In genomic region chr4:127856485-127857447, GRCh38 we compare ENCODE assay signal across 1 cellular context.
A peak's percentile ranks its signal among the peaks of the same experiment; 100 is the strongest.
TF ChIP-seq lines count a peak whose summit lies in the region.

No MANE protein-coding gene starts in this region.

TF ChIP-seq in GM12878, 131 proteins besides CTCF, POLR2A, EP300 and RAD21 (continued from another document):
- TF ChIP-seq IRF5 (IDR thresholded peaks at IDR 0.05; ENCODE audit: borderline replicate concordance): no peak
- no peak for TF ChIP-seq SRF (IDR thresholded peaks at IDR 0.05; ENCODE audit: low read depth in 2 of 2, low read length in 2 of 2)
- peak; percentile 57; the same call in 1 of the 2 replicates for TF ChIP-seq SMARCA5 (IDR thresholded peaks at IDR 0.05)
- peak; percentile 34; the same call in 1 of the 2 replicates for TF ChIP-seq LARP7 (IDR thresholded peaks at IDR 0.05)
- no peak for TF ChIP-seq HCFC1 (IDR thresholded peaks at IDR 0.05; ENCODE audit: low read length)
- no peak for TF ChIP-seq RCOR1 (conservative IDR thresholded peaks at IDR 0.05; ENCODE audit: low read depth, low read length)
- no peak for TF ChIP-seq TCF3 (IDR thresholded peaks at IDR 0.05; ENCODE audit: borderline replicate concordance, insufficient read depth, low read depth, low read length)
- TF ChIP-seq CBX3 (IDR thresholded peaks at IDR 0.05; ENCODE audit: borderline replicate concordance, low read depth): no peak
- no peak for TF ChIP-seq ELK1 (IDR thresholded peaks at IDR 0.05; ENCODE audit: low read depth, low read length)
- peak; percentile 17 for TF ChIP-seq KLF5 (IDR thresholded peaks at IDR 0.05; ENCODE audit: partially characterized antibody)
- no peak for TF ChIP-seq KAT2A (conservative IDR thresholded peaks at IDR 0.05; ENCODE audit: control insufficient read depth, low read depth, low read length)
- no peak for TF ChIP-seq NFXL1 (IDR thresholded peaks at IDR 0.05; ENCODE audit: borderline replicate concordance)
- no peak for TF ChIP-seq SREBF2 (IDR thresholded peaks at IDR 0.05; ENCODE audit: low read length)
